In the genomic region with DNA sequence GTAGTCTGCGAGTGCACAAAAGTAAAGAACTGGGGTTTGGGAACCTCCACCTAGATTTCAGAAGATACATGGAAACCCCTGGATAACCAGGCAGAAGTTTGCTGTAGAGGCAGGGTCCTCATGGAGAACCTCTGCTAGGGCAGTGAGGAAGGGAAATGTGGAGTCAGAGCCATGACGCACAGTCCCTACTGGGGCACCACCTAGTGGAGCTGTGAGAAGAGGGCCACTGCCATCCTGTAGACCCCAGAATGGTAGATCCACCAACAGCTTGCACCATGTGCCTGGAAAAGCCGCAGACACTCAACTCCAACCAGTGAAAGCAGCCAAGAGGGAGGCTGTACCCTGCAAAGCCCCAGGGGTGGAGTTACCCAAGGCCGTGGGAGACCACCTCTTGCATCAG, we compare ENCODE assay signal across 32 cellular contexts.
"Had no signal": no experiment of that assay in that cellular context is flagged by ENCODE, and none has a peak within 500 bp of the region (broad histone marks: within the 10 kb centered on the region; RNA-seq: fewer than 3 reads in every experiment).

No MANE protein-coding gene starts in this region.

- DNase-seq: activated CD4-positive, alpha-beta T cell treated with anti-CD3 and anti-CD28 coated beads, Interleukin-2, amount 10 ng/mL, durations not matched to agents 7 days and 5 days; activated CD4-positive, alpha-beta T cell treated with anti-CD3 and anti-CD28 coated beads, Interleukin-2, amount 50 U/mL, for 48 hours; activated CD4-positive, CD25-positive, alpha-beta regulatory T cell; activated CD8-positive, alpha-beta memory T cell treated with anti-CD3 and anti-CD28 coated beads, Interleukin-2, amount 50 U/mL, for 48 hours; activated effector memory CD4-positive, alpha-beta T cell treated with Interleukin-2 at 50 U/mL for 16 hours; activated naive CD4-positive, alpha-beta T cell treated with anti-CD3 and anti-CD28 coated beads, Interleukin-2, amount 10 ng/mL, durations not matched to agents 7 days and 5 days; activated naive CD8-positive, alpha-beta T cell treated with anti-CD3 and anti-CD28 coated beads, Interleukin-2, amount 50 U/mL, for 24 hours; activated T-cell treated with anti-CD3 and anti-CD28 coated beads, Interleukin-2, amount 50 U/mL, for 48 hours; anterior cingulate cortex; Kasumi-1; MM.1S; MV-4-11; NCI-H1092; NCI-H1436 treated with DMSO at 0.1 percent for 48 hours; NCI-H1694 treated with DMSO at 0.1 percent for 48 hours; NCI-H2029; NCI-H345; NCI-H510A; NCI-H526; NCI-H748 treated with DMSO at 0.1 percent for 48 hours; NK-92 treated with Interleukin-12 subunit alpha and Interleukin-12 subunit beta, amount 100 ng/mL, for 24 hours; PC-3; Peyer's patch; RPMI8226; SIG-M5; T-cell; T-helper 17 cell had no signal

- H3K27me3 Mint-ChIP-seq: activated CD4-positive, alpha-beta T cell treated with anti-CD3 and anti-CD28 coated beads, Interleukin-2, amount 10 ng/mL, durations not matched to agents 7 days and 5 days; activated naive CD4-positive, alpha-beta T cell treated with anti-CD3 and anti-CD28 coated beads, Interleukin-2, amount 10 ng/mL, durations not matched to agents 7 days and 5 days; activated naive CD8-positive, alpha-beta T cell; activated naive CD8-positive, alpha-beta T cell treated with anti-CD3 and anti-CD28 coated beads, Interleukin-2, amount 50 U/mL, for 24 hours; brain; central memory CD8-positive, alpha-beta T cell; T-cell; T-helper 17 cell had no signal

- H3K4me3 Mint-ChIP-seq: activated CD4-positive, alpha-beta T cell treated with anti-CD3 and anti-CD28 coated beads, Interleukin-2, amount 10 ng/mL, durations not matched to agents 7 days and 5 days; activated naive CD4-positive, alpha-beta T cell treated with anti-CD3 and anti-CD28 coated beads, Interleukin-2, amount 10 ng/mL, durations not matched to agents 7 days and 5 days; activated naive CD8-positive, alpha-beta T cell; activated naive CD8-positive, alpha-beta T cell treated with anti-CD3 and anti-CD28 coated beads, Interleukin-2, amount 50 U/mL, for 24 hours; brain; central memory CD8-positive, alpha-beta T cell; T-cell; T-helper 17 cell had no signal

- H3K27me3 ChIP-seq: Peyer's patch had no signal

- H3K27ac ChIP-seq: Peyer's patch, VCaP had no signal

- H3K4me1 Mint-ChIP-seq: activated CD4-positive, alpha-beta T cell treated with anti-CD3 and anti-CD28 coated beads, Interleukin-2, amount 10 ng/mL, durations not matched to agents 7 days and 5 days; activated naive CD4-positive, alpha-beta T cell treated with anti-CD3 and anti-CD28 coated beads, Interleukin-2, amount 10 ng/mL, durations not matched to agents 7 days and 5 days; activated naive CD8-positive, alpha-beta T cell treated with anti-CD3 and anti-CD28 coated beads, Interleukin-2, amount 50 U/mL, for 24 hours; brain; central memory CD8-positive, alpha-beta T cell; T-cell; T-helper 17 cell had no signal

- H3K4me1 ChIP-seq: Peyer's patch had no signal

- H3K4me3 ChIP-seq: Peyer's patch had no signal

- H3K36me3 ChIP-seq: Peyer's patch had no signal

- H3K27ac Mint-ChIP-seq: activated CD4-positive, alpha-beta T cell treated with anti-CD3 and anti-CD28 coated beads, Interleukin-2, amount 10 ng/mL, durations not matched to agents 7 days and 5 days; activated naive CD4-positive, alpha-beta T cell treated with anti-CD3 and anti-CD28 coated beads, Interleukin-2, amount 10 ng/mL, durations not matched to agents 7 days and 5 days; activated naive CD8-positive, alpha-beta T cell; activated naive CD8-positive, alpha-beta T cell treated with anti-CD3 and anti-CD28 coated beads, Interleukin-2, amount 50 U/mL, for 24 hours; brain; T-cell; T-helper 17 cell had no signal

- H3K36me3 Mint-ChIP-seq: activated naive CD4-positive, alpha-beta T cell treated with anti-CD3 and anti-CD28 coated beads, Interleukin-2, amount 10 ng/mL, durations not matched to agents 7 days and 5 days; T-cell had no signal

- ATAC-seq: activated naive CD8-positive, alpha-beta T cell treated with anti-CD3 and anti-CD28 coated beads, Interleukin-2, amount 50 U/mL, for 24 hours; PC-3; SK-N-SH treated with all-trans-retinoic acid at 6 μM for 48 hours; T-cell; T-helper 17 cell had no signal
